ENCODE assay signal across 18 cellular contexts in genomic region chr14:68770553-68771286, GRCh38. TPM values are rescaled to one million over a fixed set of nuclear protein-coding genes. Genes with fewer than 3 reads are reported as not detected.
DNase-seq lines count a peak whose midpoint lies in the region; ATAC-seq, FAIRE-seq and TF ChIP-seq lines count a peak whose summit lies in the region.
"Had no signal": no experiment of that assay in that cellular context is flagged by ENCODE, and none has a peak within 500 bp of the region (broad histone marks: within the 10 kb centered on the region; RNA-seq: fewer than 3 reads in every experiment).

No MANE protein-coding gene starts in this region.

- H3K4me3 Mint-ChIP-seq in activated CD4-positive, alpha-beta T cell treated with anti-CD3 and anti-CD28 coated beads, Interleukin-2, amount 10 ng/mL, durations not matched to agents 24 days and 14 days = no peak overlapping the region
- H3K4me3 Mint-ChIP-seq: endodermal cell, WTC11 had no signal

- BruUV-seq in endothelial cell of umbilical vein (replicated peaks; lab: Mats Ljungman, UMichigan) = no TSS peak

- H3K27me3 Mint-ChIP-seq in activated CD4-positive, alpha-beta T cell treated with anti-CD3 and anti-CD28 coated beads, Interleukin-2, amount 10 ng/mL, durations not matched to agents 24 days and 14 days = no peaks in the 10 kb centered on the region

- peak overlapping the region; percentile 15 for H2AFZ ChIP-seq in endothelial cell of umbilical vein (ENCODE audit: low read depth, low read length)

- TF ChIP-seq CTCF in endothelial cell of umbilical vein (IDR thresholded peaks at IDR 0.05; ENCODE audit: extremely low read depth in 1 of 2, insufficient read depth in 1 of 2, low read depth in 1 of 2, low read length in 2 of 2) = no peak

- peaks cover 21% of the 10 kb centered on the region for H3K4me1 ChIP-seq in endothelial cell of umbilical vein (ENCODE audit: control insufficient read depth, extremely low read depth, insufficient read depth, low read length)
- H3K4me1 ChIP-seq: A549, prostate gland had no signal

- H3K27me3 ChIP-seq in endothelial cell of umbilical vein (ENCODE audit: control insufficient read depth in 2 of 2, insufficient read depth in 2 of 2, low read length in 2 of 2) = no peaks in the 10 kb centered on the region

- no peak overlapping the region for H3K4me3 ChIP-seq in endothelial cell of umbilical vein (replicated peaks in 1 of 3; ENCODE audit: insufficient read depth in 1 of 3, low read depth in 1 of 3, low read length in 3 of 3)
- H3K4me3 ChIP-seq: A549, prostate gland had no signal

- H3K9me3 Mint-ChIP-seq in activated CD4-positive, alpha-beta T cell treated with anti-CD3 and anti-CD28 coated beads, Interleukin-2, amount 10 ng/mL, durations not matched to agents 24 days and 14 days = no peaks in the 10 kb centered on the region
- H3K9me3 Mint-ChIP-seq: WTC11 had no signal

- DNase-seq in activated CD4-positive, alpha-beta T cell treated with anti-CD3 and anti-CD28 coated beads, Interleukin-2, amount 10 ng/mL, durations not matched to agents 24 days and 14 days = no peak
- no peak for DNase-seq in activated CD4-positive, alpha-beta T cell treated with anti-CD3 and anti-CD28 coated beads, Interleukin-2, amount 50 U/mL, for 4 hours
- DNase-seq in GM12891 (ENCODE audit: insufficient read length, low spot score) = no peak
- DNase-seq in endothelial cell of umbilical vein (ENCODE audit: low read depth, low spot score) = no peak
- DNase-seq in sciatic nerve (ENCODE audit: low spot score) = peak; percentile 32
- DNase-seq in activated effector memory CD4-positive, alpha-beta T cell treated with anti-CD3 and anti-CD28 coated beads, Interleukin-2, amount 50 U/mL, for 16 hours = no peak
- no peak for DNase-seq in superior temporal gyrus (ENCODE audit: extremely low spot score)
- DNase-seq: cerebellar nuclear complex, DMS79, endodermal cell, NCI-H1105 treated with DMSO at 0.1 percent for 48 hours, NCI-H2107, NCI-H524 treated with DMSO at 0.1 percent for 48 hours had no signal

- no peak for TF ChIP-seq POLR2A in GM12891 (IDR thresholded peaks at IDR 0.05; ENCODE audit: low read depth, low read length)
- no peak for TF ChIP-seq POLR2A in endothelial cell of umbilical vein (IDR thresholded peaks at IDR 0.05; ENCODE audit: low read depth, low read length)

- H3K79me2 ChIP-seq in endothelial cell of umbilical vein (ENCODE audit: control insufficient read depth, insufficient read depth, low read length) = no peaks in the 10 kb centered on the region

- H3K9me1 ChIP-seq in endothelial cell of umbilical vein (replicated peaks; ENCODE audit: control insufficient read depth, extremely low read depth, insufficient read depth, low read length) = no peaks in the 10 kb centered on the region

- CTCF ChIA-PET in endothelial cell of umbilical vein (lab: Charles Lee) = interaction anchor here (0.8 to 1.4 kb wide), 6 partner anchors 8 to 174 kb away, joined by 3 to 15 read pairs (median 3); no protein-coding TSS in a partner anchor

- FAIRE-seq in GM12891 (lab: Jason Lieb, UNC) (peak; percentile 40), endothelial cell of umbilical vein (lab: Jason Lieb, UNC) (peak; percentile 26)
- FAIRE-seq: A549, H54 had no signal

- POLR2A ChIA-PET in endothelial cell of umbilical vein (lab: Charles Lee) = interaction anchor here (0.6 to 1.4 kb wide), 2 partner anchors 8 to 22 kb away, joined by 3 to 9 read pairs; partner anchors contain the start of gene ZFP36L1

- peaks cover 28% of the 10 kb centered on the region for H3K4me1 Mint-ChIP-seq in activated CD4-positive, alpha-beta T cell treated with anti-CD3 and anti-CD28 coated beads, Interleukin-2, amount 10 ng/mL, durations not matched to agents 24 days and 14 days

- peaks cover 4% of the 10 kb centered on the region for H3K36me3 Mint-ChIP-seq in activated CD4-positive, alpha-beta T cell treated with anti-CD3 and anti-CD28 coated beads, Interleukin-2, amount 10 ng/mL, durations not matched to agents 24 days and 14 days (ENCODE audit: low read depth)
- H3K36me3 Mint-ChIP-seq: WTC11 had no signal

- H3K9ac ChIP-seq in endothelial cell of umbilical vein (replicated peaks; ENCODE audit: extremely low read depth, insufficient read depth, low read length) = no peak overlapping the region

- H3K27ac ChIP-seq in endothelial cell of umbilical vein (ENCODE audit: insufficient read depth, low read depth, low read length) = no peak overlapping the region
- H3K27ac ChIP-seq: prostate gland had no signal

- no peaks in the 10 kb centered on the region for H3K9me3 ChIP-seq in endothelial cell of umbilical vein (replicated peaks; ENCODE audit: control insufficient read depth, insufficient read depth, low read length)
- H3K9me3 ChIP-seq: prostate gland had no signal

- ATAC-seq in sciatic nerve (no peak), HG02642 (IDR thresholded peaks at IDR 0.05; ENCODE audit: poor library complexity, unreplicated experiment) (no peak)
- ATAC-seq: A549, WTC11 had no signal

- dilution Hi-C loops in endothelial cell of umbilical vein (cut with MboI; ENCODE audit: extremely low pct_ligation_motif_present, low sequenced_read_pairs) = no loop called here

- intact Hi-C loops in activated CD4-positive, alpha-beta T cell treated with anti-CD3 and anti-CD28 coated beads, Interleukin-2, amount 10 ng/mL, durations not matched to agents 24 days and 14 days (cut with micrococcal nuclease) = loop anchor here (1.0 kb wide), 1 partner anchor 10 kb away; no protein-coding TSS in a partner anchor
- intact Hi-C loops in endothelial cell of umbilical vein (cut with micrococcal nuclease) = loop anchor here (1.0 to 5.0 kb wide), 2 partner anchors 88 to 570 kb away; no protein-coding TSS in a partner anchor
- intact Hi-C loops in sciatic nerve (cut with DNase I) = no loop called here

- no peaks in the 10 kb centered on the region for H4K20me1 ChIP-seq in endothelial cell of umbilical vein (replicated peaks; ENCODE audit: control insufficient read depth, extremely low read depth, insufficient read depth, low read length)

- no peak overlapping the region for H3K4me2 ChIP-seq in endothelial cell of umbilical vein (ENCODE audit: insufficient read depth, low read length)
- H3K4me2 ChIP-seq: A549 had no signal

- no peaks in the 10 kb centered on the region for H3K36me3 ChIP-seq in endothelial cell of umbilical vein (ENCODE audit: control insufficient read depth in 2 of 2, extremely low read depth in 1 of 2, insufficient read depth in 2 of 2, low read length in 2 of 2)
- H3K36me3 ChIP-seq: prostate gland had no signal

- peak overlapping the region; percentile 82 for H3K27ac Mint-ChIP-seq in activated CD4-positive, alpha-beta T cell treated with anti-CD3 and anti-CD28 coated beads, Interleukin-2, amount 10 ng/mL, durations not matched to agents 24 days and 14 days
- H3K27ac Mint-ChIP-seq: endodermal cell, WTC11 had no signal

TF ChIP-seq in GM12891, 5 proteins besides CTCF, POLR2A, EP300 and RAD21:
- TF ChIP-seq SPI1 (IDR thresholded peaks at IDR 0.05; ENCODE audit: low read depth, low read length) (no peak), PAX5 (IDR thresholded peaks at IDR 0.05; ENCODE audit: insufficient read depth, low read length, severe bottlenecking) (no peak), POLR2AphosphoS5 (IDR thresholded peaks at IDR 0.05; ENCODE audit: low read depth, low read length) (no peak), POU2F2 (IDR thresholded peaks at IDR 0.05; ENCODE audit: low read depth, low read length) (no peak)

TF ChIP-seq in endothelial cell of umbilical vein, 7 proteins besides CTCF, POLR2A, EP300 and RAD21:
- TF ChIP-seq MYC (IDR thresholded peaks at IDR 0.05; ENCODE audit: low read depth, low read length) (no peak), GATA2 (IDR thresholded peaks at IDR 0.05; ENCODE audit: insufficient read depth, insufficient read length, low read depth, low read length) (no peak), FOS (IDR thresholded peaks at IDR 0.05; ENCODE audit: borderline replicate concordance, insufficient read depth, low read length) (no peak), MAX (IDR thresholded peaks at IDR 0.05; ENCODE audit: insufficient read depth, insufficient read length) (no peak), EZH2 (IDR thresholded peaks at IDR 0.05; ENCODE audit: borderline replicate concordance, low read depth, low read length, severe bottlenecking) (no peak), JUN (IDR thresholded peaks at IDR 0.05; ENCODE audit: borderline replicate concordance, insufficient read depth, insufficient read length, low read depth) (no peak), POLR2AphosphoS5 (IDR thresholded peaks at IDR 0.05; ENCODE audit: insufficient read depth, low read depth, low read length) (no peak)

RNA-seq across cellular contexts. Expression of gene ZFP36L1, which starts 22.1 kb away (rescaled TPM):
- total RNA-seq in activated CD4-positive, alpha-beta T cell treated with anti-CD3 and anti-CD28 coated beads, Interleukin-2, amount 10 ng/mL, durations not matched to agents 24 days and 14 days = 106 TPM in 2 replicates
- 48.8 TPM for polyA plus RNA-seq in GM12891 (2012; ENCODE audit: low read depth, missing spikeins)
- 89.6 and 91.3 TPM in 2 replicates for total RNA-seq in endothelial cell of umbilical vein
- polyA plus RNA-seq in endothelial cell of umbilical vein = 46.0 and 63.3 TPM in 2 replicates
- polyA plus RNA-seq in endothelial cell of umbilical vein (2011; cell fraction: cytosol; rRNA removed) = 50.0 and 63.4 TPM in 2 replicates
- polyA plus RNA-seq in endothelial cell of umbilical vein (2011; cell fraction: nucleus; rRNA removed) = 22.0 and 22.8 TPM in 2 replicates
- polyA plus RNA-seq in endothelial cell of umbilical vein (2012) = 52.4 and 76.4 TPM in 2 replicates
- polyA minus RNA-seq in endothelial cell of umbilical vein = 16.9 and 24.7 TPM in 2 replicates
- 34.5 TPM for polyA minus RNA-seq in endothelial cell of umbilical vein (2011; cell fraction: cytosol; rRNA and poly(A)+ RNA removed)
- 15.7 and 25.6 TPM in 2 replicates for polyA minus RNA-seq in endothelial cell of umbilical vein (2011; cell fraction: nucleus; rRNA and poly(A)+ RNA removed)
- total RNA-seq in sciatic nerve = 434 TPM
